ENCODE assay signal across 1 cellular context in the genomic region with DNA sequence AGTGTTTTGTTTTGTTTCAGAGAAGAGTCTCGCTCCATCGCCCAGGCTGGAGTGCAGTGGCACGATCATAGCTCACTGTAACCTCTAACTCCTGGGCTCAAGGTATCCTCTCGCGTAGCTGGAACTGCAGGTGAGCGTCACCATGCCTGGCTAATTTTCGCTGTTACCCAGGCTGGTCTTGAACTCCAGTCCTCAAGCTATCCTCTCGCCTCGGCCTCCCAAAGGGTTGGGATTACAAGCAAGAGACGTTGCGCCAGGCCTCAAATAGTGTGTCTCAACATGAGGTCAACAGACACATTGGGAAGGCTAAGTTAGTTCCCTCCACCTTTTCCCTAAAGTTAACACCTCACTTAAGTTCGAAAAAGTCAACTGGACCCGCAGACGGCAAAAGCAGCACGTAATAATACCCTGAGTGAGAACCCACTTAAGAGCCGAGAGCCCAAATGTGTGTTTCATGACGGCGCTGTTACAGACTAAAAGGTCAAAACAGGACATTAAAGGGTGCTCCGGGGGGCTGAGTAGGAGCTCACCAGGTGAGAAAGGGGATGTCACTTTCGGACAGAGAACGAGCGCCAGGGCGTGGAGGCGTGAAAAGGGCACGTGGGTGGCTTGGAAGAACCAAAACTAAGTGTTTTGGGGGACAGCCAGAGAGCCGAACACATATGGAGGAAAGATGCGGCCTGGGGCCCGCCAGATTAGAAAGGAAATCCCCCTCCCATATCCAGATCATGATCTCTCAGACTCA.
TF ChIP-seq lines count a peak whose summit lies in the region.

No MANE protein-coding gene starts in this region.

TF ChIP-seq in GM12878, 131 proteins besides CTCF, POLR2A, EP300 and RAD21 (continued from another document):
- TF ChIP-seq, protein P1, sequence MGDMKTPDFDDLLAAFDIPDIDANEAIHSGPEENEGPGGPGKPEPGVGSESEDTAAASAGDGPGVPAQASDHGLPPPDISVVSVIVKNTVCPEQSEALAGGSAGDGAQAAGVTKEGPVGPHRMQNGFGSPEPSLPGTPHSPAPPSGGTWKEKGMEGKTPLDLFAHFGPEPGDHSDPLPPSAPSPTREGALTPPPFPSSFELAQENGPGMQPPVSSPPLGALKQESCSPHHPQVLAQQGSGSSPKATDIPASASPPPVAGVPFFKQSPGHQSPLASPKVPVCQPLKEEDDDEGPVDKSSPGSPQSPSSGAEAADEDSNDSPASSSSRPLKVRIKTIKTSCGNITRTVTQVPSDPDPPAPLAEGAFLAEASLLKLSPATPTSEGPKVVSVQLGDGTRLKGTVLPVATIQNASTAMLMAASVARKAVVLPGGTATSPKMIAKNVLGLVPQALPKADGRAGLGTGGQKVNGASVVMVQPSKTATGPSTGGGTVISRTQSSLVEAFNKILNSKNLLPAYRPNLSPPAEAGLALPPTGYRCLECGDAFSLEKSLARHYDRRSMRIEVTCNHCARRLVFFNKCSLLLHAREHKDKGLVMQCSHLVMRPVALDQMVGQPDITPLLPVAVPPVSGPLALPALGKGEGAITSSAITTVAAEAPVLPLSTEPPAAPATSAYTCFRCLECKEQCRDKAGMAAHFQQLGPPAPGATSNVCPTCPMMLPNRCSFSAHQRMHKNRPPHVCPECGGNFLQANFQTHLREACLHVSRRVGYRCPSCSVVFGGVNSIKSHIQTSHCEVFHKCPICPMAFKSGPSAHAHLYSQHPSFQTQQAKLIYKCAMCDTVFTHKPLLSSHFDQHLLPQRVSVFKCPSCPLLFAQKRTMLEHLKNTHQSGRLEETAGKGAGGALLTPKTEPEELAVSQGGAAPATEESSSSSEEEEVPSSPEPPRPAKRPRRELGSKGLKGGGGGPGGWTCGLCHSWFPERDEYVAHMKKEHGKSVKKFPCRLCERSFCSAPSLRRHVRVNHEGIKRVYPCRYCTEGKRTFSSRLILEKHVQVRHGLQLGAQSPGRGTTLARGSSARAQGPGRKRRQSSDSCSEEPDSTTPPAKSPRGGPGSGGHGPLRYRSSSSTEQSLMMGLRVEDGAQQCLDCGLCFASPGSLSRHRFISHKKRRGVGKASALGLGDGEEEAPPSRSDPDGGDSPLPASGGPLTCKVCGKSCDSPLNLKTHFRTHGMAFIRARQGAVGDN (IDR thresholded peaks at IDR 0.05): peak; percentile 25
- TF ChIP-seq TAF1 (IDR thresholded peaks at IDR 0.05; ENCODE audit: borderline replicate concordance, low read depth, low read length): no peak
- TF ChIP-seq ZNF24 (IDR thresholded peaks at IDR 0.05): no peak
- TF ChIP-seq, protein P2, sequence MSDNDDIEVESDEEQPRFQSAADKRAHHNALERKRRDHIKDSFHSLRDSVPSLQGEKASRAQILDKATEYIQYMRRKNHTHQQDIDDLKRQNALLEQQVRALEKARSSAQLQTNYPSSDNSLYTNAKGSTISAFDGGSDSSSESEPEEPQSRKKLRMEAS (IDR thresholded peaks at IDR 0.05; ENCODE audit: low read depth, low read length): peak; percentile 66; the same call in 1 of the 2 replicates
- no peak for TF ChIP-seq MYC (IDR thresholded peaks at IDR 0.05; ENCODE audit: insufficient read depth, insufficient read length, insufficient replicate concordance, low read length, severe bottlenecking)
- TF ChIP-seq, protein P3, sequence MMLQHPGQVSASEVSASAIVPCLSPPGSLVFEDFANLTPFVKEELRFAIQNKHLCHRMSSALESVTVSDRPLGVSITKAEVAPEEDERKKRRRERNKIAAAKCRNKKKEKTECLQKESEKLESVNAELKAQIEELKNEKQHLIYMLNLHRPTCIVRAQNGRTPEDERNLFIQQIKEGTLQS (IDR thresholded peaks at IDR 0.05; ENCODE audit: borderline replicate concordance, extremely low read depth, low read depth, low read length): no peak
- TF ChIP-seq, protein P4, sequence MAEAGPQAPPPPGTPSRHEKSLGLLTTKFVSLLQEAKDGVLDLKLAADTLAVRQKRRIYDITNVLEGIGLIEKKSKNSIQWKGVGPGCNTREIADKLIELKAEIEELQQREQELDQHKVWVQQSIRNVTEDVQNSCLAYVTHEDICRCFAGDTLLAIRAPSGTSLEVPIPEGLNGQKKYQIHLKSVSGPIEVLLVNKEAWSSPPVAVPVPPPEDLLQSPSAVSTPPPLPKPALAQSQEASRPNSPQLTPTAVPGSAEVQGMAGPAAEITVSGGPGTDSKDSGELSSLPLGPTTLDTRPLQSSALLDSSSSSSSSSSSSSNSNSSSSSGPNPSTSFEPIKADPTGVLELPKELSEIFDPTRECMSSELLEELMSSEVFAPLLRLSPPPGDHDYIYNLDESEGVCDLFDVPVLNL (IDR thresholded peaks at IDR 0.05; ENCODE audit: low read depth, low read length): no peak
- no peak for TF ChIP-seq MTA2 (IDR thresholded peaks at IDR 0.05; ENCODE audit: low read depth)
- no peak for TF ChIP-seq SMARCA5 (IDR thresholded peaks at IDR 0.05)
- TF ChIP-seq, protein P5, sequence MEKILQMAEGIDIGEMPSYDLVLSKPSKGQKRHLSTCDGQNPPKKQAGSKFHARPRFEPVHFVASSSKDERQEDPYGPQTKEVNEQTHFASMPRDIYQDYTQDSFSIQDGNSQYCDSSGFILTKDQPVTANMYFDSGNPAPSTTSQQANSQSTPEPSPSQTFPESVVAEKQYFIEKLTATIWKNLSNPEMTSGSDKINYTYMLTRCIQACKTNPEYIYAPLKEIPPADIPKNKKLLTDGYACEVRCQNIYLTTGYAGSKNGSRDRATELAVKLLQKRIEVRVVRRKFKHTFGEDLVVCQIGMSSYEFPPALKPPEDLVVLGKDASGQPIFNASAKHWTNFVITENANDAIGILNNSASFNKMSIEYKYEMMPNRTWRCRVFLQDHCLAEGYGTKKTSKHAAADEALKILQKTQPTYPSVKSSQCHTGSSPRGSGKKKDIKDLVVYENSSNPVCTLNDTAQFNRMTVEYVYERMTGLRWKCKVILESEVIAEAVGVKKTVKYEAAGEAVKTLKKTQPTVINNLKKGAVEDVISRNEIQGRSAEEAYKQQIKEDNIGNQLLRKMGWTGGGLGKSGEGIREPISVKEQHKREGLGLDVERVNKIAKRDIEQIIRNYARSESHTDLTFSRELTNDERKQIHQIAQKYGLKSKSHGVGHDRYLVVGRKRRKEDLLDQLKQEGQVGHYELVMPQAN (conservative IDR thresholded peaks at IDR 0.05): peak; percentile 66
- TF ChIP-seq CREM (IDR thresholded peaks at IDR 0.05; ENCODE audit: low read depth): no peak
- TF ChIP-seq, protein P6, sequence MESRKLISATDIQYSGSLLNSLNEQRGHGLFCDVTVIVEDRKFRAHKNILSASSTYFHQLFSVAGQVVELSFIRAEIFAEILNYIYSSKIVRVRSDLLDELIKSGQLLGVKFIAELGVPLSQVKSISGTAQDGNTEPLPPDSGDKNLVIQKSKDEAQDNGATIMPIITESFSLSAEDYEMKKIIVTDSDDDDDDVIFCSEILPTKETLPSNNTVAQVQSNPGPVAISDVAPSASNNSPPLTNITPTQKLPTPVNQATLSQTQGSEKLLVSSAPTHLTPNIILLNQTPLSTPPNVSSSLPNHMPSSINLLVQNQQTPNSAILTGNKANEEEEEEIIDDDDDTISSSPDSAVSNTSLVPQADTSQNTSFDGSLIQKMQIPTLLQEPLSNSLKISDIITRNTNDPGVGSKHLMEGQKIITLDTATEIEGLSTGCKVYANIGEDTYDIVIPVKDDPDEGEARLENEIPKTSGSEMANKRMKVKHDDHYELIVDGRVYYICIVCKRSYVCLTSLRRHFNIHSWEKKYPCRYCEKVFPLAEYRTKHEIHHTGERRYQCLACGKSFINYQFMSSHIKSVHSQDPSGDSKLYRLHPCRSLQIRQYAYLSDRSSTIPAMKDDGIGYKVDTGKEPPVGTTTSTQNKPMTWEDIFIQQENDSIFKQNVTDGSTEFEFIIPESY (IDR thresholded peaks at IDR 0.05): no peak
- TF ChIP-seq TARDBP (IDR thresholded peaks at IDR 0.05; ENCODE audit: borderline replicate concordance): no peak
TF ChIP-seq in GM12878: peak in this region for 19.
